14 cellular contexts compared by ENCODE assay signal in the genomic region with DNA sequence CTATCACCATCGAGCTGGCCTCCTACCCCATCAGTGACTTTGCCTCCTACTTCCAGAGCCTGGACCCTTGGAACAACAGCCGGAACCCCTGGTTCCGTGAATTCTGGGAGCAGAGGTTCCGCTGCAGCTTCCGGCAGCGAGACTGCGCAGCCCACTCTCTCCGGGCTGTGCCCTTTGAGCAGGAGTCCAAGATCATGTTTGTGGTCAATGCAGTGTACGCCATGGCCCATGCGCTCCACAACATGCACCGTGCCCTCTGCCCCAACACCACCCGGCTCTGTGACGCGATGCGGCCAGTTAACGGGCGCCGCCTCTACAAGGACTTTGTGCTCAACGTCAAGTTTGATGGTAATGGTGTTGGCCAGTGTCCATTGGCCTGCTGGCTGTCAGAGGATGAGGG. TPM values are rescaled to one million over a fixed set of nuclear protein-coding genes. Genes with fewer than 3 reads are reported as not detected.
"Had no signal": no experiment of that assay in that cellular context is flagged by ENCODE, and none has a peak within 500 bp of the region (broad histone marks: within the 10 kb centered on the region; RNA-seq: fewer than 3 reads in every experiment).

No MANE protein-coding gene starts in this region.

- H3K4me3 Mint-ChIP-seq: activated CD4-positive, alpha-beta T cell treated with anti-CD3 and anti-CD28 coated beads for 36 hours; activated naive CD8-positive, alpha-beta T cell treated with anti-CD3 and anti-CD28 coated beads, Interleukin-2, amount 10 ng/mL, durations not matched to agents 7 days and 5 days; activated T-cell treated with anti-CD3 and anti-CD28 coated beads, Interleukin-2, amount 50 U/mL, for 4 hours; neural progenitor cell; T-cell had no signal

- H3K9me3 Mint-ChIP-seq: activated naive CD8-positive, alpha-beta T cell treated with anti-CD3 and anti-CD28 coated beads, Interleukin-2, amount 10 ng/mL, durations not matched to agents 7 days and 5 days; activated T-cell treated with anti-CD3 and anti-CD28 coated beads, Interleukin-2, amount 50 U/mL, for 4 hours; neural progenitor cell; T-cell had no signal

- H3K27ac ChIP-seq: esophagus muscularis mucosa, neural progenitor cell, pancreas, vagina, VCaP had no signal

- H3K27ac Mint-ChIP-seq: activated CD4-positive, alpha-beta T cell treated with anti-CD3 and anti-CD28 coated beads for 36 hours; activated naive CD8-positive, alpha-beta T cell treated with anti-CD3 and anti-CD28 coated beads, Interleukin-2, amount 10 ng/mL, durations not matched to agents 7 days and 5 days; neural progenitor cell; T-cell had no signal

- H3K27me3 Mint-ChIP-seq: activated CD4-positive, alpha-beta T cell treated with anti-CD3 and anti-CD28 coated beads for 36 hours; T-cell had no signal

- DNase-seq: activated CD4-positive, alpha-beta T cell treated with anti-CD3 and anti-CD28 coated beads for 36 hours; activated gamma-delta T cell; activated T-cell treated with anti-CD3 and anti-CD28 coated beads, Interleukin-2, amount 50 U/mL, for 4 hours; anterior cingulate cortex; foreskin fibroblast; stimulated activated CD4-positive, alpha-beta T cell treated with anti-CD3 and anti-CD28 coated beads, Interleukin-4, amount 100 ng/mL, for 1 hour; T1000 had no signal

- H3K4me3 ChIP-seq: esophagus muscularis mucosa, neural progenitor cell, pancreas, vagina had no signal

- H3K27me3 ChIP-seq: pancreas, vagina had no signal

- H3K36me3 ChIP-seq: esophagus muscularis mucosa, neural progenitor cell, pancreas, vagina had no signal

- H3K36me3 Mint-ChIP-seq: activated naive CD8-positive, alpha-beta T cell treated with anti-CD3 and anti-CD28 coated beads, Interleukin-2, amount 10 ng/mL, durations not matched to agents 7 days and 5 days; neural progenitor cell had no signal

- H3K4me1 ChIP-seq: esophagus muscularis mucosa, neural progenitor cell, pancreas, vagina had no signal

- H3K9me3 ChIP-seq: esophagus muscularis mucosa, pancreas, vagina had no signal

RNA-seq across cellular contexts. Expression of a gene that starts 6.1 kb away (rescaled TPM):
- total RNA-seq: vagina had no signal
